Comparison of ENCODE assay signal across 8 cellular contexts in the genomic region with DNA sequence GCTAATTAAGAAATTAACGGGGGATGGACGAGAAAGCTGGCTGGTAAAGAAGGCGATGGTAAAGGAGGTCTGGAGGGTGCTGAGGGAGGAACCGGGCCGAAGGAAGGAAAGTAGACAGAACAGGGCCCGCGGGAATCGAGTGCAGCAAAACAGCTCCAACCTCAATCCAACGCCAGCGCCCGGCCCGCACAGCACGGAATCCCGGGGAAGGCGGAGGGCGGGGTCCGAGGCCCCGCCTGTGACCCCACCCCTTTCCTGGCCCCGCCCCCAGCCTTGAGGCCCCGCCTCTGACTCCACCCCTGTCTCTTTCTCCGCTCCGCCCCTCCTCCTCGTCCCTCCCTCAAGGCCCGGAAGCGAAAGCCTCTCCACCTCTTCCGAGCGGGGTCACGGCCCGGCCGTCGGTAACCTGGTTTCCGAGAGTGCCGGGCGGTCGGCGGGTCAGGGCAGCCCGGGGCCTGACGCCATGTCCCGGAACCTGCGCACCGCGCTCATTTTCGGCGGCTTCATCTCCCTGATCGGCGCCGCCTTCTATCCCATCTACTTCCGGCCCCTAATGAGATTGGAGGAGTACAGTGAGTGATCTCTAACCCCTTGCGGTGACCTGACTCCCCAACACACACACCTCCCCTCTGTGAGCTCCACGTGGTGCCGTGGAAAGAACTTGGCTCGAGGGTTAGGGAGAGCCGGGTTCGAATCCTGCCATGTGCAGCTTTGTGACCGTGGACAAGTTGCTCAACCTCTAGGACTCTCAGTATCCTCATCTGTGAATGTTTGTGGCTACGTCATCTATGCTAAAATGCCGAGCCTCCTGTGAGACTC. TPM values are rescaled to one million over a fixed set of nuclear protein-coding genes. Genes with fewer than 3 reads are reported as not detected.
DNase-seq lines count a peak whose midpoint lies in the region; ATAC-seq and TF ChIP-seq lines count a peak whose summit lies in the region.

Gene SMIM20, plus strand, starts transcription at position 370 of the 819 bp plus-strand sequence. Its CDS starts 94 bp downstream, at position 464.

- peak within 1 kb of the TSS; percentile 48 to 68 for H3K4me3 ChIP-seq in left lung

- TF ChIP-seq CTCF in C4-2B (conservative IDR thresholded peaks at IDR 0.05) (no peak), left lung (IDR thresholded peaks at IDR 0.05) (no peak)

- no peaks in the 10 kb centered on the region for H3K27me3 ChIP-seq in left lung

- H3K27ac ChIP-seq in C4-2B (peak within 1 kb of the TSS; percentile 90), left lung (peak within 1 kb of the TSS; percentile 87 to 95)

- no peaks in the 10 kb centered on the region for H3K36me3 ChIP-seq in left lung

- DNase-seq in NCI-H526 treated with DMSO at 0.1 percent for 48 hours (lab: John Stamatoyannopoulos, UW) (peak; percentile 72), cortex of kidney (lab: John Stamatoyannopoulos, UW) (peak; percentile 66), left lung (peak; percentile 94 to 96)
- DNase-seq in activated CD4-positive, alpha-beta T cell treated with anti-CD3 and anti-CD28 coated beads, Interleukin-2, amount 50 U/mL, for 1 hour, result peak; percentile 85
- peak; percentile 80 to 86 for DNase-seq in stimulated activated CD4-positive, alpha-beta T cell treated with anti-CD3 and anti-CD28 coated beads, Interleukin-2, amount 100 ng/mL, for 48 hours

- peaks cover 0 to 21% of the 10 kb centered on the region in 2 donors for H3K4me1 ChIP-seq in left lung

- ATAC-seq in GM19324 (IDR thresholded peaks at IDR 0.05; ENCODE audit: low FRiP score, unreplicated experiment) (peak; percentile 97), HG03460 (IDR thresholded peaks at IDR 0.05; ENCODE audit: unreplicated experiment) (peak; percentile 90), left lung (peak; percentile 99)

- intact Hi-C loops in left lung (cut with DNase I), result no loop called here

- H3K9me3 ChIP-seq in left lung, result no peaks in the 10 kb centered on the region

RNA-seq across cellular contexts. Expression of gene SMIM20, which starts in this region (rescaled TPM):
- 10 to 100 TPM; 20.1 to 28.4 TPM for total RNA-seq in left lung

Comparison
In these comparisons a context has a peak if more than half of its experiments do, and no peak if none do; other contexts are left out.
1. Peak in every context shown above with its lines: DNase-seq, ATAC-seq, H3K4me3 ChIP-seq and H3K27ac ChIP-seq.